In genomic region chr6:83536647-83537589, GRCh38 we compare ENCODE assay signal across 16 cellular contexts. TPM values are rescaled to one million over a fixed set of nuclear protein-coding genes. Genes with fewer than 3 reads are reported as not detected.
"Had no signal": no experiment of that assay in that cellular context is flagged by ENCODE, and none has a peak within 500 bp of the region (broad histone marks: within the 10 kb centered on the region; RNA-seq: fewer than 3 reads in every experiment).

No MANE protein-coding gene starts in this region.

- H3K4me1 Mint-ChIP-seq: memory B cell; mesothelial cell of epicardium; nephron; stimulated activated memory B cell treated with anti-CD40 and anti-IgM and Interleukin-4, amounts not matched to agents 10 μg/mL and 1 μg/mL and 100 μg/mL, for 72 hours had no signal

- H3K27me3 Mint-ChIP-seq: stimulated activated memory B cell treated with anti-CD40 and anti-IgM and Interleukin-4, amounts not matched to agents 10 μg/mL and 1 μg/mL and 100 μg/mL, for 72 hours had no signal

- H3K27ac Mint-ChIP-seq: memory B cell; mesothelial cell of epicardium; nephron; stimulated activated memory B cell treated with anti-CD40 and anti-IgM and Interleukin-4, amounts not matched to agents 10 μg/mL and 1 μg/mL and 100 μg/mL, for 72 hours; stimulated activated naive CD8-positive, alpha-beta T cell treated with anti-CD3 and anti-CD28 coated beads, Interleukin-15, Interleukin-2, amounts not matched to agents 100 ng/mL and 50 ng/mL, for 24 hours had no signal

- H3K9me3 Mint-ChIP-seq: memory B cell; stimulated activated memory B cell treated with anti-CD40 and anti-IgM and Interleukin-4, amounts not matched to agents 10 μg/mL and 1 μg/mL and 100 μg/mL, for 72 hours; stimulated activated naive CD8-positive, alpha-beta T cell treated with anti-CD3 and anti-CD28 coated beads, Interleukin-15, Interleukin-2, amounts not matched to agents 100 ng/mL and 50 ng/mL, for 24 hours had no signal

- H3K4me3 Mint-ChIP-seq: memory B cell; mesothelial cell of epicardium; nephron; stimulated activated memory B cell treated with anti-CD40 and anti-IgM and Interleukin-4, amounts not matched to agents 10 μg/mL and 1 μg/mL and 100 μg/mL, for 72 hours; stimulated activated naive CD8-positive, alpha-beta T cell treated with anti-CD3 and anti-CD28 coated beads, Interleukin-15, Interleukin-2, amounts not matched to agents 100 ng/mL and 50 ng/mL, for 24 hours had no signal

- DNase-seq: dorsolateral prefrontal cortex; effector CD8-positive, alpha-beta T cell; kidney; left ventricle myocardium inferior; lower lobe of right lung; psoas muscle; spleen had no signal

- ATAC-seq: left cardiac atrium; psoas muscle; sciatic nerve; stimulated activated memory B cell treated with anti-CD40 and anti-IgM and Interleukin-4, amounts not matched to agents 10 μg/mL and 1 μg/mL and 100 μg/mL, for 72 hours had no signal

- H3K36me3 Mint-ChIP-seq: memory B cell; mesothelial cell of epicardium; stimulated activated memory B cell treated with anti-CD40 and anti-IgM and Interleukin-4, amounts not matched to agents 10 μg/mL and 1 μg/mL and 100 μg/mL, for 72 hours had no signal

RNA-seq across cellular contexts. Expression of gene PRSS35, which starts 24.6 kb away (rescaled TPM):
- total RNA-seq: omental fat pad, vagina had no signal
